8 cellular contexts compared by ENCODE assay signal in the genomic region with DNA sequence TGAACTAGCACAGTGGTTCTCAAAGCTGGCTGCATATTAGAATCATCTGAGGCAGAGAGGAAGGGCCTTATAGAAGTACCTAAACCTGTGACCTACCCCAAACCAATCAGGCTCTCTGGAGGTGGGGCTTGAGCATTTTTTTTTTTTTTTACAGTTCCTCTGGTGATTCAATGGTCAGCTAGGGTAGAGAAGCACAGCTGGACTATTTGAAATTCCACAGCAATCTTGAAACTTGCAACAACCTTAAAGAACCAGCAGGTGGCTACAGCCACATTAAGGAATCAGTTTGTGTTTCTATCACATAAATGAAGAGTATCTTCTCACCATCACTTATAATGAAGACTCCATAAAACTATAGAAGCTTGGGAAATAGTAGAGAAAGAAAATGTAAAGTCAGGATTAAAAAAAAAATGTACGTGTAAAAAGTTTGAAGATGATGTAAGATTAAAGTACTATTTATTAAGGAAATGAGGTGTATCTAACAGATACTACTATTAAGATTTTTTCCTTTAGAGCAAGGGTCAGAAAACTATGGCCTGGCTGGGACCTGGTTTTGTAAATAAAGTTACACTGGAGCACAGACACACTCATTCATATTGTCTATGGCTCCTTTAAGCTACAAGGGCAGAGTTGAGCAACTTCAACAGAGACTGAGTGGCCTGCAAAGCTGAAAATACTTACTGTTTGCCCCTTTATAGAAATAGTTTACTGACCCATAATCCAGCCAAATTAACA. TPM values are rescaled to one million over a fixed set of nuclear protein-coding genes. Genes with fewer than 3 reads are reported as not detected.
A peak's percentile ranks its signal among the peaks of the same experiment; 100 is the strongest.
DNase-seq lines count a peak whose midpoint lies in the region; ATAC-seq, FAIRE-seq and TF ChIP-seq lines count a peak whose summit lies in the region.

No MANE protein-coding gene starts in this region.

- peaks cover 0 to 2% of the 10 kb centered on the region in 2 donors for H3K27me3 Mint-ChIP-seq in CD4-positive, alpha-beta memory T cell
- H3K27me3 Mint-ChIP-seq in astrocyte (ENCODE audit: low read depth, unreplicated experiment), result no peaks in the 10 kb centered on the region
- peaks cover 0 to 5% (median 0%) of the 10 kb centered on the region in 3 donors for H3K27me3 Mint-ChIP-seq in immature natural killer cell (ENCODE audit: low read depth in 3 of 3)

- peak in 3 of 5 donors; percentile 12 to 23 (median 15) for DNase-seq in CD4-positive, alpha-beta memory T cell
- DNase-seq in LNCaP clone FGC (ENCODE audit: low read depth) (peak; percentile 59), astrocyte (ENCODE audit: low read depth) (peak; percentile 87), immature natural killer cell (peak in 2 of 3 donors; percentile 16), tibial artery (no peak), GOT3 (lab: John Stamatoyannopoulos, UW) (no peak)

- H3K9ac ChIP-seq in astrocyte (ENCODE audit: low read length), result no peak overlapping the region

- H2AFZ ChIP-seq in astrocyte (ENCODE audit: low read depth, low read length), result no peak overlapping the region

- FAIRE-seq in astrocyte (lab: Jason Lieb, UNC), result peak; percentile 54

- no peaks in the 10 kb centered on the region for H4K20me1 ChIP-seq in astrocyte (ENCODE audit: insufficient read depth, low read length)

- peaks cover 15% of the 10 kb centered on the region for H3K79me2 ChIP-seq in astrocyte (ENCODE audit: insufficient read depth, low read length)

- ATAC-seq in GM18868 (IDR thresholded peaks at IDR 0.05; ENCODE audit: unreplicated experiment), result peak; percentile 46
- ATAC-seq in GM21360 (IDR thresholded peaks at IDR 0.05; ENCODE audit: unreplicated experiment), result no peak

- H3K27me3 ChIP-seq in CD4-positive, alpha-beta memory T cell (ENCODE audit: insufficient read depth, low read length), result peaks cover 4% of the 10 kb centered on the region
- no peaks in the 10 kb centered on the region for H3K27me3 ChIP-seq in astrocyte (ENCODE audit: insufficient read depth, low read length)
- no peaks in the 10 kb centered on the region for H3K27me3 ChIP-seq in tibial artery

- peaks cover 16% of the 10 kb centered on the region for H3K4me1 ChIP-seq in CD4-positive, alpha-beta memory T cell (ENCODE audit: insufficient read depth, low read length)
- no peaks in the 10 kb centered on the region for H3K4me1 ChIP-seq in astrocyte (ENCODE audit: insufficient read depth, low read length)
- peaks cover 0 to 14% (median 9%) of the 10 kb centered on the region in 4 donors for H3K4me1 ChIP-seq in tibial artery

- no peaks in the 10 kb centered on the region for H3K36me3 Mint-ChIP-seq in CD4-positive, alpha-beta memory T cell
- H3K36me3 Mint-ChIP-seq in astrocyte (ENCODE audit: low read depth, unreplicated experiment) (no peaks in the 10 kb centered on the region), immature natural killer cell (no peaks in the 10 kb centered on the region)

- H3K9me3 ChIP-seq in CD4-positive, alpha-beta memory T cell (ENCODE audit: control insufficient read depth in 1 of 2, low read length in 2 of 2), result no peaks in the 10 kb centered on the region
- H3K9me3 ChIP-seq in astrocyte (ENCODE audit: insufficient read depth, low read depth, low read length) (no peaks in the 10 kb centered on the region), tibial artery (no peaks in the 10 kb centered on the region)

- H3K27ac Mint-ChIP-seq in CD4-positive, alpha-beta memory T cell, result peak overlapping the region in 2 of 7 donors; percentile 7 to 10
- H3K27ac Mint-ChIP-seq in astrocyte (ENCODE audit: unreplicated experiment) (peak overlapping the region; percentile 76), immature natural killer cell (no peak overlapping the region)

- peaks cover 6 to 21% (median 12%) of the 10 kb centered on the region in 4 donors for H3K4me1 Mint-ChIP-seq in CD4-positive, alpha-beta memory T cell
- peaks cover 39% of the 10 kb centered on the region for H3K4me1 Mint-ChIP-seq in astrocyte (ENCODE audit: low read depth, unreplicated experiment)
- H3K4me1 Mint-ChIP-seq in immature natural killer cell, result peaks cover 7 to 17% of the 10 kb centered on the region in 2 donors

- TF ChIP-seq CTCF in LNCaP clone FGC (IDR thresholded peaks at IDR 0.05; ENCODE audit: control insufficient read depth, extremely low read depth, insufficient read depth) (peak; percentile 58), astrocyte (IDR thresholded peaks at IDR 0.05; ENCODE audit: insufficient read depth, low read depth, low read length) (peak; percentile 69), tibial artery (IDR thresholded peaks at IDR 0.05) (peak; percentile 57 to 64)

- H3K27ac ChIP-seq in CD4-positive, alpha-beta memory T cell (ENCODE audit: low read depth, low read length), result no peak overlapping the region
- H3K27ac ChIP-seq in astrocyte (ENCODE audit: low read depth, low read length) (no peak overlapping the region), tibial artery (no peak overlapping the region)

- no peak overlapping the region for H3K4me3 ChIP-seq in CD4-positive, alpha-beta memory T cell (ENCODE audit: low read length in 2 of 2)
- H3K4me3 ChIP-seq in LNCaP clone FGC (ENCODE audit: low read depth, low read length) (no peak overlapping the region), astrocyte (ENCODE audit: insufficient read depth, low read depth, low read length) (no peak overlapping the region), tibial artery (no peak overlapping the region)

- H3K9me3 Mint-ChIP-seq in CD4-positive, alpha-beta memory T cell, result peaks cover 0 to 1% (median 0%) of the 10 kb centered on the region in 8 donors
- H3K9me3 Mint-ChIP-seq in astrocyte (ENCODE audit: unreplicated experiment), result no peaks in the 10 kb centered on the region
- H3K9me3 Mint-ChIP-seq in immature natural killer cell, result peaks cover 0 to 2% (median 0%) of the 10 kb centered on the region in 6 donors

- peak overlapping the region; percentile 7 for H3K4me2 ChIP-seq in astrocyte (ENCODE audit: low read length)

- no peak overlapping the region for H3K4me3 Mint-ChIP-seq in CD4-positive, alpha-beta memory T cell
- no peak overlapping the region for H3K4me3 Mint-ChIP-seq in astrocyte (ENCODE audit: unreplicated experiment)
- H3K4me3 Mint-ChIP-seq in immature natural killer cell, result no peak overlapping the region

- intact Hi-C loops in CD4-positive, alpha-beta memory T cell (cut with micrococcal nuclease), result loop anchor here (1.0 to 5.0 kb wide), 3 partner anchors 117 to 172 kb away; no protein-coding TSS in a partner anchor
- intact Hi-C loops in tibial artery (cut with DNase I; ENCODE audit: low total_unique reads), result no loop called here

- POLR2A ChIA-PET in CD4-positive, alpha-beta memory T cell (lab: Charles Lee; ENCODE audit: partially characterized antibody), result interaction anchor here (1.2 to 1.3 kb wide), 2 partner anchors 227 to 362 kb away, joined by 3 to 4 read pairs; no protein-coding TSS in a partner anchor

- CTCF ChIA-PET in CD4-positive, alpha-beta memory T cell (lab: Charles Lee; ENCODE audit: partially characterized antibody), result interaction anchor here (0.7 to 4.4 kb wide), 37 partner anchors 9 to 893 kb away, joined by 3 to 27 read pairs (median 3); no protein-coding TSS in a partner anchor

- no peaks in the 10 kb centered on the region for H3K36me3 ChIP-seq in CD4-positive, alpha-beta memory T cell (ENCODE audit: insufficient read depth, low read length)
- H3K36me3 ChIP-seq in astrocyte (ENCODE audit: insufficient read depth, low read length), result no peaks in the 10 kb centered on the region
- no peaks in the 10 kb centered on the region for H3K36me3 ChIP-seq in tibial artery

RNA-seq across cellular contexts. Expression of a gene that starts 3.8 kb away (rescaled TPM):
- 10 to 100 TPM; 11.0 to 12.2 TPM for total RNA-seq in CD4-positive, alpha-beta memory T cell
- 1 to 10 TPM; 3.2 to 5.4 TPM for polyA plus RNA-seq in CD4-positive, alpha-beta memory T cell
- 8.4 and 8.9 TPM in 2 replicates for total RNA-seq in astrocyte
- under 1 TPM in 2 of 3 donors, not detected in 1; 0.16 to 0.46 TPM for polyA plus RNA-seq in immature natural killer cell

Comparison
In these comparisons a context has a peak if more than half of its experiments do, and no peak if none do; other contexts are left out.
1. DNase-seq: peak in CD4-positive, alpha-beta memory T cell (3 of 5), LNCaP clone FGC (single experiment), astrocyte (single experiment) and immature natural killer cell (2 of 3); none in tibial artery (0 of 2) and GOT3 (single experiment).
2. Peak in every context shown above with its lines, with median percentiles within 50 percentile points of each other: CTCF ChIP-seq.